ENCODE assay signal across 1 cellular context in the genomic region with DNA sequence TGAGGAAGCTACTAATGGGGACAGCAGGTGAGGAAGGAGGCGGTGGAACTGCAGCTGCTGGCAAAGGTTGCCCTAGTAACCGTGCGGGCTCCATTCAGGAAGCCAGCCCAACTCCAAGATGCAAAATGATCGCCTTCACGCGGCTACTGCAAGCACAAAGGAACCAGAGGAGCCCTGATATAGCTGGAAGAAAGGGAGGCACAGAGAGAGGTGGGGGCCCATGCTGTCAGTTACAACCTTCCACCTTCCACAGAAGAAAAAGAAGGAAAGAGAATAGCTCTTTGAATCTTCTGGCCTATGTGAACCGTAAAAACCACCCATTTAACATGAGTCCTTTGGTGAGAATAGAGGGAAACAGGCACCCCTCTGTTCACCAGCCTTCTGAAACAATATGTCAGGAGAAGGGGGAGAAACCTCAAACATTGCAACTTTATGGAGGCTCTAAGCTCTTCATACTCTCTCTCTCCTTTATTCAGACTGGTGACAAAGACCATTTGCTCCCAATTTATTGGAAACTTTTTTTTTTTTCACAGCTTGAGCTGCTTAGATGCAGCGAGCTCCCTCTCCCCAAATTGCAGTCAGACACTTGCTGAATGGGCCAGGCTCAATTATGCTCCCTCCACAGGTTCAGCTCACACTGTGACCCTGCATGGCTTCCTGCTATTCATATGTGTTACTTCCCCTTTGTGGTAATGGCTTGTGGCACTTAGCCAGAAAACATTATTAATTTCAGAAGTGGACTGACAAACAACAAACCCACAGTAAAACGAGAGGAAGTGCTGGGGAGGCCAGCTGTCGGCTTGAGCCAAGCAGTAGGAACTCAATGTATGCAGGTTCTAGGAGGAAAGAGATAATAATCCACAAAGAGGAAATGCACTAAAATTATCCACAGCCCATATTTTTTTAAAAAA.
A peak's percentile ranks its signal among the peaks of the same experiment; 100 is the strongest.
TF ChIP-seq lines count a peak whose summit lies in the region.

No MANE protein-coding gene starts in this region.

TF ChIP-seq in HepG2, 621 proteins besides CTCF, POLR2A, EP300 and RAD21 (continued from another document and continues in another):
- TF ChIP-seq ATF7-NPFF (CRISPR knock-in tag; IDR thresholded peaks at IDR 0.05; ENCODE audit: low read depth) (no peak), RORA (CRISPR knock-in tag; IDR thresholded peaks at IDR 0.05) (no peak), MIXL1 (CRISPR knock-in tag; IDR thresholded peaks at IDR 0.05) (no peak; the same call in 1 of the 2 replicates), TEAD3 (CRISPR knock-in tag; optimal IDR thresholded peaks at IDR 0.05; ENCODE audit: borderline replicate concordance) (no peak), ARNTL (CRISPR knock-in tag; IDR thresholded peaks at IDR 0.05) (no peak), ZNF337 (CRISPR knock-in tag; IDR thresholded peaks at IDR 0.05; ENCODE audit: borderline replicate concordance, low read depth) (no peak), ZNF382 (CRISPR knock-in tag; IDR thresholded peaks at IDR 0.05; ENCODE audit: borderline replicate concordance) (no peak), ZFY (CRISPR knock-in tag; IDR thresholded peaks at IDR 0.05) (no peak), ZNF33B (CRISPR knock-in tag; IDR thresholded peaks at IDR 0.05) (no peak), ZNF709 (CRISPR knock-in tag; IDR thresholded peaks at IDR 0.05) (no peak), ZNF331 (CRISPR knock-in tag; IDR thresholded peaks at IDR 0.05) (no peak), TP53 (CRISPR knock-in tag; conservative IDR thresholded peaks at IDR 0.05) (no peak), ZNF644 (CRISPR knock-in tag; IDR thresholded peaks at IDR 0.05; ENCODE audit: low read depth) (no peak), MXI1 (IDR thresholded peaks at IDR 0.05; ENCODE audit: borderline replicate concordance, low read depth, low read length) (no peak), HIVEP1 (CRISPR knock-in tag; IDR thresholded peaks at IDR 0.05) (no peak), SIX1 (CRISPR knock-in tag; IDR thresholded peaks at IDR 0.05; ENCODE audit: borderline replicate concordance) (no peak), CREM (IDR thresholded peaks at IDR 0.05) (no peak), CREM (CRISPR knock-in tag; IDR thresholded peaks at IDR 0.05) (no peak), RBM39 (IDR thresholded peaks at IDR 0.05; ENCODE audit: low read depth, low read length, poor library complexity, severe bottlenecking) (no peak), TBX2 (CRISPR knock-in tag; IDR thresholded peaks at IDR 0.05; ENCODE audit: borderline replicate concordance) (peak; percentile 63; the same call in 1 of the 2 replicates), SNAI1 (CRISPR knock-in tag; IDR thresholded peaks at IDR 0.05; ENCODE audit: borderline replicate concordance) (no peak), ZNF136 (CRISPR knock-in tag; IDR thresholded peaks at IDR 0.05; ENCODE audit: low read depth) (no peak), MLLT10 (CRISPR knock-in tag; IDR thresholded peaks at IDR 0.05) (no peak), ZBTB7B (CRISPR knock-in tag; IDR thresholded peaks at IDR 0.05) (no peak), ZNF33A (CRISPR knock-in tag; IDR thresholded peaks at IDR 0.05; ENCODE audit: borderline replicate concordance) (no peak)
- TF ChIP-seq, protein P1, sequence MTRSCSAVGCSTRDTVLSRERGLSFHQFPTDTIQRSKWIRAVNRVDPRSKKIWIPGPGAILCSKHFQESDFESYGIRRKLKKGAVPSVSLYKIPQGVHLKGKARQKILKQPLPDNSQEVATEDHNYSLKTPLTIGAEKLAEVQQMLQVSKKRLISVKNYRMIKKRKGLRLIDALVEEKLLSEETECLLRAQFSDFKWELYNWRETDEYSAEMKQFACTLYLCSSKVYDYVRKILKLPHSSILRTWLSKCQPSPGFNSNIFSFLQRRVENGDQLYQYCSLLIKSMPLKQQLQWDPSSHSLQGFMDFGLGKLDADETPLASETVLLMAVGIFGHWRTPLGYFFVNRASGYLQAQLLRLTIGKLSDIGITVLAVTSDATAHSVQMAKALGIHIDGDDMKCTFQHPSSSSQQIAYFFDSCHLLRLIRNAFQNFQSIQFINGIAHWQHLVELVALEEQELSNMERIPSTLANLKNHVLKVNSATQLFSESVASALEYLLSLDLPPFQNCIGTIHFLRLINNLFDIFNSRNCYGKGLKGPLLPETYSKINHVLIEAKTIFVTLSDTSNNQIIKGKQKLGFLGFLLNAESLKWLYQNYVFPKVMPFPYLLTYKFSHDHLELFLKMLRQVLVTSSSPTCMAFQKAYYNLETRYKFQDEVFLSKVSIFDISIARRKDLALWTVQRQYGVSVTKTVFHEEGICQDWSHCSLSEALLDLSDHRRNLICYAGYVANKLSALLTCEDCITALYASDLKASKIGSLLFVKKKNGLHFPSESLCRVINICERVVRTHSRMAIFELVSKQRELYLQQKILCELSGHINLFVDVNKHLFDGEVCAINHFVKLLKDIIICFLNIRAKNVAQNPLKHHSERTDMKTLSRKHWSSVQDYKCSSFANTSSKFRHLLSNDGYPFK (CRISPR knock-in tag; IDR thresholded peaks at IDR 0.05; ENCODE audit: borderline replicate concordance) = no peak
- TF ChIP-seq, protein P2, sequence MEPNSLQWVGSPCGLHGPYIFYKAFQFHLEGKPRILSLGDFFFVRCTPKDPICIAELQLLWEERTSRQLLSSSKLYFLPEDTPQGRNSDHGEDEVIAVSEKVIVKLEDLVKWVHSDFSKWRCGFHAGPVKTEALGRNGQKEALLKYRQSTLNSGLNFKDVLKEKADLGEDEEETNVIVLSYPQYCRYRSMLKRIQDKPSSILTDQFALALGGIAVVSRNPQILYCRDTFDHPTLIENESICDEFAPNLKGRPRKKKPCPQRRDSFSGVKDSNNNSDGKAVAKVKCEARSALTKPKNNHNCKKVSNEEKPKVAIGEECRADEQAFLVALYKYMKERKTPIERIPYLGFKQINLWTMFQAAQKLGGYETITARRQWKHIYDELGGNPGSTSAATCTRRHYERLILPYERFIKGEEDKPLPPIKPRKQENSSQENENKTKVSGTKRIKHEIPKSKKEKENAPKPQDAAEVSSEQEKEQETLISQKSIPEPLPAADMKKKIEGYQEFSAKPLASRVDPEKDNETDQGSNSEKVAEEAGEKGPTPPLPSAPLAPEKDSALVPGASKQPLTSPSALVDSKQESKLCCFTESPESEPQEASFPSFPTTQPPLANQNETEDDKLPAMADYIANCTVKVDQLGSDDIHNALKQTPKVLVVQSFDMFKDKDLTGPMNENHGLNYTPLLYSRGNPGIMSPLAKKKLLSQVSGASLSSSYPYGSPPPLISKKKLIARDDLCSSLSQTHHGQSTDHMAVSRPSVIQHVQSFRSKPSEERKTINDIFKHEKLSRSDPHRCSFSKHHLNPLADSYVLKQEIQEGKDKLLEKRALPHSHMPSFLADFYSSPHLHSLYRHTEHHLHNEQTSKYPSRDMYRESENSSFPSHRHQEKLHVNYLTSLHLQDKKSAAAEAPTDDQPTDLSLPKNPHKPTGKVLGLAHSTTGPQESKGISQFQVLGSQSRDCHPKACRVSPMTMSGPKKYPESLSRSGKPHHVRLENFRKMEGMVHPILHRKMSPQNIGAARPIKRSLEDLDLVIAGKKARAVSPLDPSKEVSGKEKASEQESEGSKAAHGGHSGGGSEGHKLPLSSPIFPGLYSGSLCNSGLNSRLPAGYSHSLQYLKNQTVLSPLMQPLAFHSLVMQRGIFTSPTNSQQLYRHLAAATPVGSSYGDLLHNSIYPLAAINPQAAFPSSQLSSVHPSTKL (CRISPR knock-in tag; IDR thresholded peaks at IDR 0.05) = peak; percentile 46; the same call in 1 of the 2 replicates
- TF ChIP-seq, protein P3, sequence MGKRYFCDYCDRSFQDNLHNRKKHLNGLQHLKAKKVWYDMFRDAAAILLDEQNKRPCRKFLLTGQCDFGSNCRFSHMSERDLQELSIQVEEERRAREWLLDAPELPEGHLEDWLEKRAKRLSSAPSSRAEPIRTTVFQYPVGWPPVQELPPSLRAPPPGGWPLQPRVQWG (CRISPR knock-in tag; IDR thresholded peaks at IDR 0.05; ENCODE audit: borderline replicate concordance, low read depth) = no peak
- TF ChIP-seq, protein P4, sequence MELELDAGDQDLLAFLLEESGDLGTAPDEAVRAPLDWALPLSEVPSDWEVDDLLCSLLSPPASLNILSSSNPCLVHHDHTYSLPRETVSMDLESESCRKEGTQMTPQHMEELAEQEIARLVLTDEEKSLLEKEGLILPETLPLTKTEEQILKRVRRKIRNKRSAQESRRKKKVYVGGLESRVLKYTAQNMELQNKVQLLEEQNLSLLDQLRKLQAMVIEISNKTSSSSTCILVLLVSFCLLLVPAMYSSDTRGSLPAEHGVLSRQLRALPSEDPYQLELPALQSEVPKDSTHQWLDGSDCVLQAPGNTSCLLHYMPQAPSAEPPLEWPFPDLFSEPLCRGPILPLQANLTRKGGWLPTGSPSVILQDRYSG (CRISPR knock-in tag; IDR thresholded peaks at IDR 0.05) = no peak
- TF ChIP-seq, protein P5, sequence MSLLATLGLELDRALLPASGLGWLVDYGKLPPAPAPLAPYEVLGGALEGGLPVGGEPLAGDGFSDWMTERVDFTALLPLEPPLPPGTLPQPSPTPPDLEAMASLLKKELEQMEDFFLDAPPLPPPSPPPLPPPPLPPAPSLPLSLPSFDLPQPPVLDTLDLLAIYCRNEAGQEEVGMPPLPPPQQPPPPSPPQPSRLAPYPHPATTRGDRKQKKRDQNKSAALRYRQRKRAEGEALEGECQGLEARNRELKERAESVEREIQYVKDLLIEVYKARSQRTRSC (CRISPR knock-in tag; IDR thresholded peaks at IDR 0.05; ENCODE audit: low read depth) = no peak
- TF ChIP-seq, protein P6, sequence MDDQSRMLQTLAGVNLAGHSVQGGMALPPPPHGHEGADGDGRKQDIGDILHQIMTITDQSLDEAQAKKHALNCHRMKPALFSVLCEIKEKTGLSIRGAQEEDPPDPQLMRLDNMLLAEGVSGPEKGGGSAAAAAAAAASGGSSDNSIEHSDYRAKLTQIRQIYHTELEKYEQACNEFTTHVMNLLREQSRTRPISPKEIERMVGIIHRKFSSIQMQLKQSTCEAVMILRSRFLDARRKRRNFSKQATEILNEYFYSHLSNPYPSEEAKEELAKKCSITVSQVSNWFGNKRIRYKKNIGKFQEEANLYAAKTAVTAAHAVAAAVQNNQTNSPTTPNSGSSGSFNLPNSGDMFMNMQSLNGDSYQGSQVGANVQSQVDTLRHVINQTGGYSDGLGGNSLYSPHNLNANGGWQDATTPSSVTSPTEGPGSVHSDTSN (CRISPR knock-in tag; IDR thresholded peaks at IDR 0.05; ENCODE audit: borderline replicate concordance) = no peak
- TF ChIP-seq, protein P7, sequence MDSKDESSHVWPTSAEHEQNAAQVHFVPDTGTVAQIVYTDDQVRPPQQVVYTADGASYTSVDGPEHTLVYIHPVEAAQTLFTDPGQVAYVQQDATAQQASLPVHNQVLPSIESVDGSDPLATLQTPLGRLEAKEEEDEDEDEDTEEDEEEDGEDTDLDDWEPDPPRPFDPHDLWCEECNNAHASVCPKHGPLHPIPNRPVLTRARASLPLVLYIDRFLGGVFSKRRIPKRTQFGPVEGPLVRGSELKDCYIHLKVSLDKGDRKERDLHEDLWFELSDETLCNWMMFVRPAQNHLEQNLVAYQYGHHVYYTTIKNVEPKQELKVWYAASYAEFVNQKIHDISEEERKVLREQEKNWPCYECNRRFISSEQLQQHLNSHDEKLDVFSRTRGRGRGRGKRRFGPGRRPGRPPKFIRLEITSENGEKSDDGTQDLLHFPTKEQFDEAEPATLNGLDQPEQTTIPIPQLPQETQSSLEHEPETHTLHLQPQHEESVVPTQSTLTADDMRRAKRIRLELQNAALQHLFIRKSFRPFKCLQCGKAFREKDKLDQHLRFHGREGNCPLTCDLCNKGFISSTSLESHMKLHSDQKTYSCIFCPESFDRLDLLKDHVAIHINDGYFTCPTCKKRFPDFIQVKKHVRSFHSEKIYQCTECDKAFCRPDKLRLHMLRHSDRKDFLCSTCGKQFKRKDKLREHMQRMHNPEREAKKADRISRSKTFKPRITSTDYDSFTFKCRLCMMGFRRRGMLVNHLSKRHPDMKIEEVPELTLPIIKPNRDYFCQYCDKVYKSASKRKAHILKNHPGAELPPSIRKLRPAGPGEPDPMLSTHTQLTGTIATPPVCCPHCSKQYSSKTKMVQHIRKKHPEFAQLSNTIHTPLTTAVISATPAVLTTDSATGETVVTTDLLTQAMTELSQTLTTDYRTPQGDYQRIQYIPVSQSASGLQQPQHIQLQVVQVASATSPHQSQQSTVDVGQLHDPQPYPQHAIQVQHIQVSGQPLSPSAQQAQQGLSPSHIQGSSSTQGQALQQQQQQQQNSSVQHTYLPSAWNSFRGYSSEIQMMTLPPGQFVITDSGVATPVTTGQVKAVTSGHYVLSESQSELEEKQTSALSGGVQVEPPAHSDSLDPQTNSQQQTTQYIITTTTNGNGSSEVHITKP (CRISPR knock-in tag; IDR thresholded peaks at IDR 0.05; ENCODE audit: low read depth) = 0 out of 2 replicates have a peak, but pooled peaks have one; percentile 20
- TF ChIP-seq, protein P8, sequence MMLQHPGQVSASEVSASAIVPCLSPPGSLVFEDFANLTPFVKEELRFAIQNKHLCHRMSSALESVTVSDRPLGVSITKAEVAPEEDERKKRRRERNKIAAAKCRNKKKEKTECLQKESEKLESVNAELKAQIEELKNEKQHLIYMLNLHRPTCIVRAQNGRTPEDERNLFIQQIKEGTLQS (CRISPR knock-in tag; IDR thresholded peaks at IDR 0.05) = no peak
- TF ChIP-seq, protein P9, sequence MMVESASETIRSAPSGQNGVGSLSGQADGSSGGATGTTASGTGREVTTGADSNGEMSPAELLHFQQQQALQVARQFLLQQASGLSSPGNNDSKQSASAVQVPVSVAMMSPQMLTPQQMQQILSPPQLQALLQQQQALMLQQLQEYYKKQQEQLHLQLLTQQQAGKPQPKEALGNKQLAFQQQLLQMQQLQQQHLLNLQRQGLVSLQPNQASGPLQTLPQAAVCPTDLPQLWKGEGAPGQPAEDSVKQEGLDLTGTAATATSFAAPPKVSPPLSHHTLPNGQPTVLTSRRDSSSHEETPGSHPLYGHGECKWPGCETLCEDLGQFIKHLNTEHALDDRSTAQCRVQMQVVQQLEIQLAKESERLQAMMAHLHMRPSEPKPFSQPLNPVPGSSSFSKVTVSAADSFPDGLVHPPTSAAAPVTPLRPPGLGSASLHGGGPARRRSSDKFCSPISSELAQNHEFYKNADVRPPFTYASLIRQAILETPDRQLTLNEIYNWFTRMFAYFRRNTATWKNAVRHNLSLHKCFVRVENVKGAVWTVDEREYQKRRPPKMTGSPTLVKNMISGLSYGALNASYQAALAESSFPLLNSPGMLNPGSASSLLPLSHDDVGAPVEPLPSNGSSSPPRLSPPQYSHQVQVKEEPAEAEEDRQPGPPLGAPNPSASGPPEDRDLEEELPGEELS (CRISPR knock-in tag; IDR thresholded peaks at IDR 0.05) = no peak
- TF ChIP-seq, protein P10, sequence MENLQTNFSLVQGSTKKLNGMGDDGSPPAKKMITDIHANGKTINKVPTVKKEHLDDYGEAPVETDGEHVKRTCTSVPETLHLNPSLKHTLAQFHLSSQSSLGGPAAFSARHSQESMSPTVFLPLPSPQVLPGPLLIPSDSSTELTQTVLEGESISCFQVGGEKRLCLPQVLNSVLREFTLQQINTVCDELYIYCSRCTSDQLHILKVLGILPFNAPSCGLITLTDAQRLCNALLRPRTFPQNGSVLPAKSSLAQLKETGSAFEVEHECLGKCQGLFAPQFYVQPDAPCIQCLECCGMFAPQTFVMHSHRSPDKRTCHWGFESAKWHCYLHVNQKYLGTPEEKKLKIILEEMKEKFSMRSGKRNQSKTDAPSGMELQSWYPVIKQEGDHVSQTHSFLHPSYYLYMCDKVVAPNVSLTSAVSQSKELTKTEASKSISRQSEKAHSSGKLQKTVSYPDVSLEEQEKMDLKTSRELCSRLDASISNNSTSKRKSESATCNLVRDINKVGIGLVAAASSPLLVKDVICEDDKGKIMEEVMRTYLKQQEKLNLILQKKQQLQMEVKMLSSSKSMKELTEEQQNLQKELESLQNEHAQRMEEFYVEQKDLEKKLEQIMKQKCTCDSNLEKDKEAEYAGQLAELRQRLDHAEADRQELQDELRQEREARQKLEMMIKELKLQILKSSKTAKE (CRISPR knock-in tag; IDR thresholded peaks at IDR 0.05; ENCODE audit: borderline replicate concordance) = no peak
